ENCODE assay signal across 22 cellular contexts in genomic region chr9:113659740-113660139, GRCh38.
"Had no signal": no experiment of that assay in that cellular context is flagged by ENCODE, and none has a peak within 500 bp of the region (broad histone marks: within the 10 kb centered on the region; RNA-seq: fewer than 3 reads in every experiment).

No MANE protein-coding gene starts in this region.

- H3K9me3 Mint-ChIP-seq: activated naive CD4-positive, alpha-beta T cell treated with anti-CD3 and anti-CD28 coated beads, Interleukin-2, amount 50 U/mL, for 24 hours; activated naive CD8-positive, alpha-beta T cell treated with anti-CD3 and anti-CD28 coated beads, Interleukin-2, amount 50 U/mL, for 24 hours; natural killer cell; neural progenitor cell; T-helper 2 cell treated with Interferon-gamma antibody and Interleukin-4, amounts not matched to agents 5 μg/mL and 100 μg/mL, for 36 hours had no signal

- H3K27ac Mint-ChIP-seq: activated naive CD4-positive, alpha-beta T cell treated with anti-CD3 and anti-CD28 coated beads, Interleukin-2, amount 50 U/mL, for 24 hours; activated naive CD8-positive, alpha-beta T cell treated with anti-CD3 and anti-CD28 coated beads, Interleukin-2, amount 50 U/mL, for 24 hours; natural killer cell; T-helper 2 cell treated with Interferon-gamma antibody and Interleukin-4, amounts not matched to agents 5 μg/mL and 100 μg/mL, for 36 hours had no signal

- ATAC-seq: activated naive CD8-positive, alpha-beta T cell treated with anti-CD3 and anti-CD28 coated beads, Interleukin-2, amount 50 U/mL, for 24 hours; foreskin keratinocyte; heart right ventricle; left lung; lower lobe of right lung; natural killer cell; right cardiac atrium had no signal

- H3K27me3 Mint-ChIP-seq: activated naive CD4-positive, alpha-beta T cell treated with anti-CD3 and anti-CD28 coated beads, Interleukin-2, amount 50 U/mL, for 24 hours had no signal

- H3K4me3 Mint-ChIP-seq: activated naive CD4-positive, alpha-beta T cell treated with anti-CD3 and anti-CD28 coated beads, Interleukin-2, amount 50 U/mL, for 24 hours; activated naive CD8-positive, alpha-beta T cell treated with anti-CD3 and anti-CD28 coated beads, Interleukin-2, amount 50 U/mL, for 24 hours; natural killer cell; neural progenitor cell; T-helper 2 cell treated with Interferon-gamma antibody and Interleukin-4, amounts not matched to agents 5 μg/mL and 100 μg/mL, for 36 hours had no signal

- H3K9me3 ChIP-seq: esophagus muscularis mucosa, left lung, lower lobe of right lung, spleen, tibial nerve had no signal

- H3K36me3 Mint-ChIP-seq: activated naive CD4-positive, alpha-beta T cell treated with anti-CD3 and anti-CD28 coated beads, Interleukin-2, amount 50 U/mL, for 24 hours; natural killer cell; neural progenitor cell had no signal

- H3K4me1 Mint-ChIP-seq: activated naive CD4-positive, alpha-beta T cell treated with anti-CD3 and anti-CD28 coated beads, Interleukin-2, amount 50 U/mL, for 24 hours had no signal

- H3K27ac ChIP-seq: esophagus muscularis mucosa, foreskin keratinocyte, left lung, lower lobe of right lung, neural progenitor cell, spleen, tibial nerve had no signal

- DNase-seq: activated CD4-positive, alpha-beta T cell treated with anti-CD3 and anti-CD28 coated beads for 4 hours; activated CD4-positive, alpha-beta T cell treated with anti-CD3 and anti-CD28 coated beads, Interleukin-2, amount 50 U/mL, for 4 hours; activated naive CD8-positive, alpha-beta T cell treated with anti-CD3 and anti-CD28 coated beads, Interleukin-2, amount 50 U/mL, for 24 hours; activated T-cell treated with anti-CD3 and anti-CD28 coated beads, Interleukin-2, amount 50 U/mL, for 1 hour; amygdala; caudate nucleus; cortex of kidney; foreskin keratinocyte; heart right ventricle; left lung; lower lobe of right lung; mesenchymal stem cell; natural killer cell; occipital lobe; right cardiac atrium; spleen; stimulated activated naive CD4-positive, alpha-beta T cell treated with Interleukin-2 at 50 U/mL for 16 hours had no signal
